In the genomic region with DNA sequence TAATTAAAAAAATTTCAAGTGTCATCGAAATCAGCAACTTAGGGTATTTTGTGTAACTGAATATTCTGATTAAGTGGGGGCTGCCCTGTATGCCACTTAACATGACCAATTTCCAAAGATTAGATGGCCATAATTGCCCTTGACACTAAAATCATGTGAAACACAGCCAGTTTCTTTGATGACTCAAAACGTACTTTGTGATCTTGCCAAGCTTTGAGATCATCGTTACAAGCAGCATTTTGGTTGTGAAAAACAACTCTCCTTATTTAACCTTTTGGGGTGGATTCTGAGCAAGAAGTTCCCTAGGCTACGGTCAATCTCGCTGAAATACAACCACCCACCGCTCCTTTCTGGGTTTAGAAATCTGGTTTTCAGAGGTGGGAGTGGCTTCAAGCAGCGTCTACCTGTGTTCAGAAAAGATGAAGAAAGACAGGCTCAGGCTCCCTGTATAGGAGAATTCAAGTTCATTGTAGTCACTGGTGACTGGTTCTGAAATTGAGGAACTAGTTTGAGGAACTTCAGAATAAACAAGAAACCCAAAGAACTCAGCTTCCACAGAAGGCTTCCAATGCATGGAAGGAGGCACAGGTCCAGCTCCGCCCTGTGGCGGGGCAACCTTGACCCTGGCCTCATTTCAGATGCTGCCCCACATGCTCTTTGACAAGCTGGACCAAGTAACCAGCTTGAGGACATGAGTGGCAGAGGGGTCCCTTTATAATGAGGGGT, we compare ENCODE assay signal across 8 cellular contexts. TPM values are rescaled to one million over a fixed set of nuclear protein-coding genes. Genes with fewer than 3 reads are reported as not detected.
A peak's percentile ranks its signal among the peaks of the same experiment; 100 is the strongest.
DNase-seq lines count a peak whose midpoint lies in the region; ATAC-seq and TF ChIP-seq lines count a peak whose summit lies in the region.

No MANE protein-coding gene starts in this region.

- H3K27ac ChIP-seq in coronary artery, result peak overlapping the region; percentile 74 to 81

- H3K4me3 Mint-ChIP-seq in HFFc6, result peak overlapping the region; percentile 56

- H3K27ac Mint-ChIP-seq in HFFc6, result peak overlapping the region; percentile 98

- H3K36me3 Mint-ChIP-seq in HFFc6 (ENCODE audit: low read depth), result peaks cover 26% of the 10 kb centered on the region

- no peaks in the 10 kb centered on the region for H3K9me3 Mint-ChIP-seq in HFFc6

- ATAC-seq in GM19455 (IDR thresholded peaks at IDR 0.05; ENCODE audit: unreplicated experiment), result no peak

- peaks cover 80% of the 10 kb centered on the region for H3K4me1 Mint-ChIP-seq in HFFc6 (ENCODE audit: low read depth)

- DNase-seq in COLO829 (ENCODE audit: low spot score) (peak; percentile 73), HFFc6 (peak; percentile 91), SKM-1 treated with dmso at 0.1 percent for 144 hours (lab: John Stamatoyannopoulos, UW; ENCODE audit: unreplicated experiment) (peak; percentile 92), coronary artery (ENCODE audit: low spot score) (no peak), myocyte (ENCODE audit: low read depth) (peak; percentile 81), NCI-H1436 treated with DMSO at 0.1 percent for 48 hours (lab: John Stamatoyannopoulos, UW) (no peak), globus pallidus (ENCODE audit: low spot score) (no peak)

- no peaks in the 10 kb centered on the region for H3K27me3 Mint-ChIP-seq in HFFc6 (ENCODE audit: insufficient read depth)

- no peak; the same call in 1 of the 2 replicates for TF ChIP-seq CTCF in HFFc6 (IDR thresholded peaks at IDR 0.05)
- no peak for TF ChIP-seq CTCF in coronary artery (IDR thresholded peaks at IDR 0.05)

- H3K4me3 ChIP-seq in coronary artery, result no peak overlapping the region

RNA-seq across cellular contexts. Expression of gene MAP3K14, which starts 9.4 kb away (rescaled TPM):
- total RNA-seq in HFFc6 (2021; fragmentation: NEBNext Ultra II Directional; extraction: Animal tissue kit (Norgen Biotek cat#: 25700)), result 1 to 10 TPM; 5.6 to 8.8 (median 6.6) TPM
- 9.2 and 16.4 TPM in 2 replicates for total RNA-seq in myocyte
- polyA plus RNA-seq in myocyte (2012), result 10.6 TPM

RNA-seq across cellular contexts. Expression of gene SPATA32, which starts 45.6 kb away (rescaled TPM):
- total RNA-seq in HFFc6 (2021; fragmentation: NEBNext Ultra II Directional; extraction: Animal tissue kit (Norgen Biotek cat#: 25700)), result under 1 TPM in 1 of 6 experiments, not detected in 5; 0.11 TPM
- total RNA-seq in myocyte, result not detected in 2 replicates
- not detected for polyA plus RNA-seq in myocyte (2012)

Comparison
In these comparisons a context has a peak if more than half of its experiments do, and no peak if none do; other contexts are left out.
1. DNase-seq: peak in COLO829 (single experiment), HFFc6 (single experiment), SKM-1 treated with dmso at 0.1 percent for 144 hours (single experiment) and myocyte (single experiment); none in coronary artery (single experiment), NCI-H1436 treated with DMSO at 0.1 percent for 48 hours (single experiment) and globus pallidus (single experiment).